In the genomic region with DNA sequence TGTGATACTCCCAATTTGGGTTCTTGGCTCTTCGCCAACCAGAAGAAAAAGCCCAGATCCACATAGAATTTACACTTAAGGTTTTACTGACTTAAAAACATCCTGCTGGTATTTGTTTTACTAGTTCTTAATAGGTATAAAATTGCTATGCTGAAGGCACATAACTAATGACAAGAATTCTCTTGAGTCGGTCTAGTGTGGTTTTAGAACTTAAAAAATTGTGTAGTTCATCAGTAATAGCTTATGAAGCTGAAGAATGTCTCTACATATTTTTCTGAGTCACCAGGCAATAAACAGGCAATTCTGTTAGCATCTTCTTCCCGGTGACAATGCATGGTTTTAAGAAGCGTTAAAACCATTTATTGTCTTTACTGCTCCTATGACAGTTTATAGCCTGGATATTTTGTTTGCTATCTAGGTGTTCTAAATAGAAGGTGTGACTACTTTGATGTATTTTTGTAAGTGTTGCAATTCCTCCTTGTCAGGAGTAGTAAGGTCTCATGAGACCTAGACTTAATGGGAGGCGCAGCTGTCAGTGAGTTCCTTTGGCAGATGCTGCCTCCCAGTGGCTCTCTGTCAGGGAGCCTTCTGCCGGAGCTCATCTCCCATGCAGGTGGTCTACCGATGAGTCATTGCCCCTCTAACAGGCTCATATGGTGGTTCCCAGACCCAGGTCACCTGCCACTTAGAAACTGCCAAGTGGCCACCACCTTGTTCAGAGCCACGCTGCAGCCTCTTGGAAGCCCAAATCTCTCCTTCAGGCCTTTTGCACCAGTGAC, we compare ENCODE assay signal across 10 cellular contexts.
DNase-seq lines count a peak whose midpoint lies in the region; ATAC-seq, FAIRE-seq and TF ChIP-seq lines count a peak whose summit lies in the region.
"Had no signal": no experiment of that assay in that cellular context is flagged by ENCODE, and none has a peak within 500 bp of the region (broad histone marks: within the 10 kb centered on the region; RNA-seq: fewer than 3 reads in every experiment).

No MANE protein-coding gene starts in this region.

- no peak overlapping the region for H3K9ac ChIP-seq in K562 (ENCODE audit: insufficient read depth in 1 of 2, low read depth in 2 of 2, low read length in 2 of 2)

- TF ChIP-seq CTCF in LNCAP (IDR thresholded peaks at IDR 0.05) (peak; percentile 44; the same call in 1 of the 2 replicates), K562 (IDR thresholded peaks at IDR 0.05 in 2 of 3, conservative IDR thresholded peaks at IDR 0.05 in 1 of 3; ENCODE audit: insufficient read depth in 2 of 3, low read depth in 1 of 3, low read length in 3 of 3) (peak; percentile 19 to 44 (median 41); a peak in 4 of 6 replicates)

- H3K27me3 ChIP-seq in K562 (ENCODE audit: control insufficient read depth in 2 of 2, insufficient read depth in 2 of 2, low read length in 2 of 2), result peaks cover 0 to 4% of the 10 kb centered on the region in 2 experiments; a peak in 2 of 5 replicates

- FAIRE-seq in K562 (lab: Jason Lieb, UNC), result no peak
- FAIRE-seq: TTC549 had no signal

- no peak for TF ChIP-seq EP300 in K562 (IDR thresholded peaks at IDR 0.05; ENCODE audit: low read length)

- WGBS in K562 (ENCODE audit: insufficient coverage, low coverage, missing lambda C conversion rate), result 1% methylated on average over 8 of the region's 8 CpGs

- intact Hi-C loops in K562 (cut with micrococcal nuclease), result loop anchor here (5.0 kb wide), 1 partner anchor 463 kb away; no protein-coding TSS in a partner anchor

- H3K4me3 ChIP-seq in K562, result no peak overlapping the region

- TF ChIP-seq POLR2A in K562 (conservative IDR thresholded peaks at IDR 0.05), result no peak

- no TSS peak for BruUV-seq in K562 (replicated peaks; lab: Mats Ljungman, UMichigan)

- CTCF ChIA-PET in K562 (lab: Yijun Ruan, JAX; ENCODE audit: low intra/inter-chr PET ratio), result interaction anchor here (1.2 kb wide), 1 partner anchor 463 kb away, joined by 7 read pairs; no protein-coding TSS in a partner anchor

- no peaks in the 10 kb centered on the region for H3K9me3 ChIP-seq in K562 (replicated peaks; ENCODE audit: control insufficient read depth, insufficient read depth, low read depth, low read length)

- DNase-seq in ELR (ENCODE audit: low read depth) (peak; percentile 2), K562 (ENCODE audit: extremely low read depth in 1 of 4, low spot score in 3 of 4) (peak in 1 of 4 experiments; percentile 23), myocyte (ENCODE audit: low read depth) (peak; percentile 43), NCI-H2029 treated with DMSO at 0.1 percent for 48 hours (lab: John Stamatoyannopoulos, UW) (no peak)
- no peak for DNase-seq in activated CD4-positive, alpha-beta T cell treated with anti-CD3 and anti-CD28 coated beads, Interleukin-2, amount 50 U/mL, for 4 hours
- DNase-seq: naive B cell had no signal

- no peaks in the 10 kb centered on the region for H3K9me1 ChIP-seq in K562 (ENCODE audit: control insufficient read depth, insufficient read depth, low read length)

- H3K4me1 ChIP-seq in K562 (replicated peaks in 1 of 2; ENCODE audit: control insufficient read depth in 2 of 2, insufficient read depth in 2 of 2, low read length in 2 of 2), result no peaks in the 10 kb centered on the region

- no peaks in the 10 kb centered on the region for H4K20me1 ChIP-seq in K562 (replicated peaks; ENCODE audit: control insufficient read depth, insufficient read depth, low read length)

- POLR2A ChIA-PET in K562 (lab: Yijun Ruan, JAX), result interaction anchor here (0.6 to 0.9 kb wide), 3 partner anchors 15 to 1138 kb away, joined by 3 to 5 read pairs (median 3); no protein-coding TSS in a partner anchor

- no peak overlapping the region for H2AFZ ChIP-seq in K562 (ENCODE audit: low read depth, low read length)

- ATAC-seq in K562 (peak; percentile 68; the same call in 2 of the 3 replicates), GM18861 (IDR thresholded peaks at IDR 0.05; ENCODE audit: unreplicated experiment) (no peak), GM21717 (IDR thresholded peaks at IDR 0.05; ENCODE audit: unreplicated experiment) (no peak)

- in situ Hi-C loops in K562 (cut with MboI), result no loop called here

- no peak overlapping the region for H3K4me2 ChIP-seq in K562 (ENCODE audit: insufficient read depth, low read length)

- no peak overlapping the region for H3K27ac ChIP-seq in K562 (ENCODE audit: extremely low read depth, low read depth, low read length)

- H3K79me2 ChIP-seq in K562 (ENCODE audit: control insufficient read depth, insufficient read depth, low read length), result no peaks in the 10 kb centered on the region

- H3K36me3 ChIP-seq in K562 (ENCODE audit: control insufficient read depth, insufficient read depth, low read length), result no peaks in the 10 kb centered on the region

- TF ChIP-seq RAD21 in K562 (CRISPR knock-in tag; conservative IDR thresholded peaks at IDR 0.05 in 1 of 2, IDR thresholded peaks at IDR 0.05 in 1 of 2), result peak in 1 of 2 experiments; percentile 52; a peak in 2 of 4 replicates

TF ChIP-seq in K562, 482 proteins besides CTCF, POLR2A, EP300 and RAD21:
- TF ChIP-seq, protein P1, sequence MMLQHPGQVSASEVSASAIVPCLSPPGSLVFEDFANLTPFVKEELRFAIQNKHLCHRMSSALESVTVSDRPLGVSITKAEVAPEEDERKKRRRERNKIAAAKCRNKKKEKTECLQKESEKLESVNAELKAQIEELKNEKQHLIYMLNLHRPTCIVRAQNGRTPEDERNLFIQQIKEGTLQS (IDR thresholded peaks at IDR 0.05), result 0 out of 2 replicates have a peak, but pooled peaks have one; percentile 28
- TF ChIP-seq, protein P1 (CRISPR knock-in tag; conservative IDR thresholded peaks at IDR 0.05), result no peak
- TF ChIP-seq NONO (IDR thresholded peaks at IDR 0.05; ENCODE audit: low read depth in 2 of 2, low read length in 1 of 2) (no peak), NFIC (IDR thresholded peaks at IDR 0.05) (peak; percentile 39; the same call in 1 of the 2 replicates), ZBED1 (IDR thresholded peaks at IDR 0.05) (no peak)
- TF ChIP-seq, protein P2, sequence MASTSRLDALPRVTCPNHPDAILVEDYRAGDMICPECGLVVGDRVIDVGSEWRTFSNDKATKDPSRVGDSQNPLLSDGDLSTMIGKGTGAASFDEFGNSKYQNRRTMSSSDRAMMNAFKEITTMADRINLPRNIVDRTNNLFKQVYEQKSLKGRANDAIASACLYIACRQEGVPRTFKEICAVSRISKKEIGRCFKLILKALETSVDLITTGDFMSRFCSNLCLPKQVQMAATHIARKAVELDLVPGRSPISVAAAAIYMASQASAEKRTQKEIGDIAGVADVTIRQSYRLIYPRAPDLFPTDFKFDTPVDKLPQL (IDR thresholded peaks at IDR 0.05; ENCODE audit: extremely low read depth, insufficient read length), result no peak

Comparison
In these comparisons a context has a peak if more than half of its experiments do, and no peak if none do; other contexts are left out.
1. DNase-seq: peak in ELR (single experiment) and myocyte (single experiment); none in NCI-H2029 treated with DMSO at 0.1 percent for 48 hours (single experiment) and activated CD4-positive, alpha-beta T cell treated with anti-CD3 and anti-CD28 coated beads, Interleukin-2, amount 50 U/mL, for 4 hours (0 of 2).